Comparison of ENCODE assay signal across 9 cellular contexts in genomic region chr3:156474560-156475389, GRCh38.
DNase-seq lines count a peak whose midpoint lies in the region; TF ChIP-seq lines count a peak whose summit lies in the region.
"Had no signal": no experiment of that assay in that cellular context is flagged by ENCODE, and none has a peak within 500 bp of the region (broad histone marks: within the 10 kb centered on the region; RNA-seq: fewer than 3 reads in every experiment).

No MANE protein-coding gene starts in this region.

- H4K20me1 ChIP-seq in fibroblast of lung (ENCODE audit: control insufficient read depth, extremely low read depth, insufficient read depth, low read length) = no peaks in the 10 kb centered on the region

- no peaks in the 10 kb centered on the region for H3K36me3 Mint-ChIP-seq in activated CD4-positive, alpha-beta memory T cell treated with anti-CD3 and anti-CD28 coated beads for 36 hours
- no peaks in the 10 kb centered on the region for H3K36me3 Mint-ChIP-seq in activated CD4-positive, alpha-beta memory T cell treated with anti-CD3 and anti-CD28 coated beads, Interleukin-2, amount 10 ng/mL, durations not matched to agents 7 days and 5 days (ENCODE audit: low read depth)

- no peak overlapping the region for H2AFZ ChIP-seq in fibroblast of lung (ENCODE audit: low read length)

- peaks cover 12% of the 10 kb centered on the region for H3K27me3 Mint-ChIP-seq in activated CD4-positive, alpha-beta memory T cell treated with anti-CD3 and anti-CD28 coated beads for 36 hours
- peaks cover 27% of the 10 kb centered on the region for H3K27me3 Mint-ChIP-seq in activated CD4-positive, alpha-beta memory T cell treated with anti-CD3 and anti-CD28 coated beads, Interleukin-2, amount 10 ng/mL, durations not matched to agents 7 days and 5 days

- no peak overlapping the region for H3K9ac ChIP-seq in fibroblast of lung (ENCODE audit: insufficient read depth, low read length)

- no peak overlapping the region for H3K27ac Mint-ChIP-seq in activated CD4-positive, alpha-beta memory T cell treated with anti-CD3 and anti-CD28 coated beads for 36 hours
- no peak overlapping the region for H3K27ac Mint-ChIP-seq in activated CD4-positive, alpha-beta memory T cell treated with anti-CD3 and anti-CD28 coated beads, Interleukin-2, amount 10 ng/mL, durations not matched to agents 7 days and 5 days
- H3K27ac Mint-ChIP-seq: activated naive CD8-positive, alpha-beta T cell had no signal

- H3K36me3 ChIP-seq in fibroblast of lung (ENCODE audit: control insufficient read depth, insufficient read depth, low read length) = no peaks in the 10 kb centered on the region
- H3K36me3 ChIP-seq in Peyer's patch = no peaks in the 10 kb centered on the region

- H3K9me3 ChIP-seq in fibroblast of lung (ENCODE audit: control insufficient read depth, insufficient read depth, low read depth, low read length) (no peaks in the 10 kb centered on the region), Peyer's patch (no peaks in the 10 kb centered on the region)

- CTCF ChIA-PET in activated CD4-positive, alpha-beta memory T cell treated with anti-CD3 and anti-CD28 coated beads for 36 hours (lab: Charles Lee) = interaction anchor here (1.0 to 1.7 kb wide), 4 partner anchors 25 to 324 kb away, joined by 3 to 8 read pairs (median 5); no protein-coding TSS in a partner anchor
- CTCF ChIA-PET in activated CD4-positive, alpha-beta memory T cell treated with anti-CD3 and anti-CD28 coated beads, Interleukin-2, amount 10 ng/mL, durations not matched to agents 7 days and 5 days (lab: Charles Lee) = interaction anchor here (0.7 to 2.9 kb wide), 6 partner anchors 8 to 324 kb away, joined by 3 to 17 read pairs (median 4); no protein-coding TSS in a partner anchor

- H3K4me1 ChIP-seq in fibroblast of lung (ENCODE audit: control insufficient read depth, extremely low read depth, insufficient read depth, low read length) (no peaks in the 10 kb centered on the region), Peyer's patch (no peaks in the 10 kb centered on the region)

- in situ Hi-C loops in ACHN (cut with HindIII; ENCODE audit: low pct_ligation_motif_present, low pct_unique_long_range_greater_than_20kb, low sequenced_read_pairs) = no loop called here

- H3K27me3 ChIP-seq in fibroblast of lung (ENCODE audit: control insufficient read depth, insufficient read depth, low read length) (no peaks in the 10 kb centered on the region), Peyer's patch (no peaks in the 10 kb centered on the region)

- peak; percentile 11 for DNase-seq in activated CD4-positive, alpha-beta memory T cell treated with anti-CD3 and anti-CD28 coated beads for 36 hours
- DNase-seq in activated CD4-positive, alpha-beta memory T cell treated with anti-CD3 and anti-CD28 coated beads, Interleukin-2, amount 10 ng/mL, durations not matched to agents 7 days and 5 days = no peak
- DNase-seq in NCI-H82 (lab: John Stamatoyannopoulos, UW) (peak; percentile 67), fibroblast of lung (ENCODE audit: low read depth in 2 of 2) (peak; percentile 18 to 29), retinal pigment epithelial cell (ENCODE audit: low read depth) (no peak), Peyer's patch (no peak), ACHN (no peak)
- DNase-seq in stimulated activated CD4-positive, alpha-beta T cell treated with anti-CD3 and anti-CD28 coated beads, Interleukin-2, amount 100 ng/mL, for 24 hours = no peak

- H3K4me1 Mint-ChIP-seq in activated CD4-positive, alpha-beta memory T cell treated with anti-CD3 and anti-CD28 coated beads for 36 hours (ENCODE audit: low read depth) = no peaks in the 10 kb centered on the region
- peaks cover 1% of the 10 kb centered on the region for H3K4me1 Mint-ChIP-seq in activated CD4-positive, alpha-beta memory T cell treated with anti-CD3 and anti-CD28 coated beads, Interleukin-2, amount 10 ng/mL, durations not matched to agents 7 days and 5 days

- H3K27ac ChIP-seq in fibroblast of lung (ENCODE audit: insufficient read depth, low read length) = no peak overlapping the region
- H3K27ac ChIP-seq in Peyer's patch = no peak overlapping the region

- POLR2A ChIA-PET in activated CD4-positive, alpha-beta memory T cell treated with anti-CD3 and anti-CD28 coated beads for 36 hours (lab: Charles Lee) = no interaction called here
- POLR2A ChIA-PET in activated CD4-positive, alpha-beta memory T cell treated with anti-CD3 and anti-CD28 coated beads, Interleukin-2, amount 10 ng/mL, durations not matched to agents 7 days and 5 days (lab: Charles Lee) = interaction anchor here (1.6 kb wide), 1 partner anchor 9 kb away, joined by 9 read pairs; no protein-coding TSS in a partner anchor

- no peaks in the 10 kb centered on the region for H3K9me3 Mint-ChIP-seq in activated CD4-positive, alpha-beta memory T cell treated with anti-CD3 and anti-CD28 coated beads for 36 hours
- no peaks in the 10 kb centered on the region for H3K9me3 Mint-ChIP-seq in activated CD4-positive, alpha-beta memory T cell treated with anti-CD3 and anti-CD28 coated beads, Interleukin-2, amount 10 ng/mL, durations not matched to agents 7 days and 5 days

- H3K4me3 ChIP-seq in fibroblast of lung (replicated peaks in 1 of 4; ENCODE audit: control extremely low read depth in 1 of 4, insufficient read depth in 1 of 4, low read depth in 3 of 4, low read length in 4 of 4) (no peak overlapping the region), retinal pigment epithelial cell (ENCODE audit: low read length) (no peak overlapping the region), Peyer's patch (no peak overlapping the region)

- no peak for TF ChIP-seq POLR2A in Peyer's patch (IDR thresholded peaks at IDR 0.05)

- TF ChIP-seq CTCF in fibroblast of lung (conservative IDR thresholded peaks at IDR 0.05 in 1 of 2, IDR thresholded peaks at IDR 0.05 in 1 of 2; ENCODE audit: low read depth in 1 of 2, low read length in 2 of 2) = peak; percentile 41 to 55
- peak; percentile 65 for TF ChIP-seq CTCF in retinal pigment epithelial cell (conservative IDR thresholded peaks at IDR 0.05; ENCODE audit: low read depth, low read length)
- peak in 3 of 6 experiments; percentile 10 to 27 (median 10) for TF ChIP-seq CTCF in Peyer's patch (IDR thresholded peaks at IDR 0.05)

- intact Hi-C loops in activated CD4-positive, alpha-beta memory T cell treated with anti-CD3 and anti-CD28 coated beads for 36 hours (cut with micrococcal nuclease) = loop anchor here (5.0 kb wide), 1 partner anchor 33 kb away; no protein-coding TSS in a partner anchor

- H3K4me3 Mint-ChIP-seq in activated CD4-positive, alpha-beta memory T cell treated with anti-CD3 and anti-CD28 coated beads for 36 hours = no peak overlapping the region
- no peak overlapping the region for H3K4me3 Mint-ChIP-seq in activated CD4-positive, alpha-beta memory T cell treated with anti-CD3 and anti-CD28 coated beads, Interleukin-2, amount 10 ng/mL, durations not matched to agents 7 days and 5 days
- H3K4me3 Mint-ChIP-seq: activated naive CD8-positive, alpha-beta T cell had no signal

- H3K4me2 ChIP-seq in fibroblast of lung (ENCODE audit: extremely low read depth, insufficient read depth, low read length) = no peak overlapping the region

- H3K79me2 ChIP-seq in fibroblast of lung (ENCODE audit: control insufficient read depth, insufficient read depth, low read length) = no peaks in the 10 kb centered on the region

Comparison
In these comparisons a context has a peak if more than half of its experiments do, and no peak if none do; other contexts are left out.
1. DNase-seq: peak in activated CD4-positive, alpha-beta memory T cell treated with anti-CD3 and anti-CD28 coated beads for 36 hours (single experiment), NCI-H82 (single experiment) and fibroblast of lung (2 of 2); none in activated CD4-positive, alpha-beta memory T cell treated with anti-CD3 and anti-CD28 coated beads, Interleukin-2, amount 10 ng/mL, durations not matched to agents 7 days and 5 days (single experiment), retinal pigment epithelial cell (single experiment), stimulated activated CD4-positive, alpha-beta T cell treated with anti-CD3 and anti-CD28 coated beads, Interleukin-2, amount 100 ng/mL, for 24 hours (0 of 2), Peyer's patch (0 of 3) and ACHN (single experiment).